ENCODE assay signal across 8 cellular contexts in the genomic region with DNA sequence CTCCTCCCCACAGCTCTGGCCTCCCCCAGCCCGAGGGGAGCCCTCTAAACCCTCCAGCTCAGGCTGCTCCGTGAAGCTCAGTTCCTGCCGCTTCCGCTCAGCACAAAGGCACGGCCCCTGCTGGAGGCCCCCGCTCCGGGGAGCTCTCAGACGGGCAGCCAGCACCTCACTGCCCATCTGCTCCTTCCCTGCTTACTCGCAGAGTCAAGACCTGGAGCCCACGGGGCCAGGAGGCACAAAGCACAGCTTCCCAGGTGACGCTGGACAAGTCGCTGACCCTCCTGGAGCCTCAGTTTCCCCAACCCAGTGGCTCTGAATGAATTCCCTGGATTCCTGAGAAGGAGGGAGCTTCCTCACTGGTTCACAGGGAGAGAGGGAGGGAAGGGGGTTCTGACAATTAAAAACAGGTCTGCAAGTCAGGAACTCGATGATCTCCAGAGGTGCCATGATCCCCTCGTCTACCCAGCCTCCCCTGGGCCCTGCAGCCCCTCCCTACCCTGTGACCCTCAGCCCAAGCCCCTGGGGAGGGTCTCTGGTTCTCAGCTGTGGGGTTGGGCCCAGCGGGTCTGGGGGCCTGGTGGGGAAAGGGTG. TPM values are rescaled to one million over a fixed set of nuclear protein-coding genes. Genes with fewer than 3 reads are reported as not detected.
A peak's percentile ranks its signal among the peaks of the same experiment; 100 is the strongest.
DNase-seq lines count a peak whose midpoint lies in the region; ATAC-seq and TF ChIP-seq lines count a peak whose summit lies in the region.

No MANE protein-coding gene starts in this region.

- no peak overlapping the region for H3K4me3 ChIP-seq in gastrocnemius medialis

- DNase-seq in D341Med (ENCODE audit: low spot score), result peak; percentile 65
- peak; percentile 46 for DNase-seq in KBM-7
- peak; percentile 29 for DNase-seq in activated naive CD4-positive, alpha-beta T cell treated with anti-CD3 and anti-CD28 coated beads, Interleukin-2, amount 50 U/mL, for 16 hours
- peak; percentile 28 for DNase-seq in iPS DF 4.7 (ENCODE audit: extremely low read depth, low spot score)
- peak; percentile 15 for DNase-seq in stimulated activated naive CD4-positive, alpha-beta T cell treated with Interleukin-2 at 50 U/mL for 16 hours (lab: John Stamatoyannopoulos, UW)
- DNase-seq in gastrocnemius medialis, result no peak
- DNase-seq in GOT3 (lab: John Stamatoyannopoulos, UW), result no peak

- no peak for TF ChIP-seq CTCF in gastrocnemius medialis (IDR thresholded peaks at IDR 0.05 in 4 of 5, conservative IDR thresholded peaks at IDR 0.05 in 1 of 5)

- H3K27ac ChIP-seq in gastrocnemius medialis, result no peak overlapping the region

- H3K9me3 ChIP-seq in gastrocnemius medialis, result no peaks in the 10 kb centered on the region

- peaks cover 8 to 13% of the 10 kb centered on the region in 2 donors for H3K4me1 ChIP-seq in gastrocnemius medialis

- H3K36me3 ChIP-seq in gastrocnemius medialis, result no peaks in the 10 kb centered on the region

- TF ChIP-seq POLR2A in gastrocnemius medialis (IDR thresholded peaks at IDR 0.05), result no peak

- in situ Hi-C loops in KBM-7 (cut with MboI; ENCODE audit: low pct_unique_long_range_greater_than_20kb, low sequenced_read_pairs) (no loop called here), gastrocnemius medialis (cut with MboI; ENCODE audit: low sequenced_read_pairs in 4 of 4) (no loop called here)

- ATAC-seq in gastrocnemius medialis (no peak), HG02763 (IDR thresholded peaks at IDR 0.05; ENCODE audit: unreplicated experiment) (no peak)

- intact Hi-C loops in gastrocnemius medialis (cut with DNase I; ENCODE audit: low total_unique reads), result no loop called here

- peaks cover 0 to 13% (median 12%) of the 10 kb centered on the region in 3 donors for H3K27me3 ChIP-seq in gastrocnemius medialis

RNA-seq across cellular contexts. Expression of gene VAV2, which starts 36.2 kb away (rescaled TPM):
- total RNA-seq in gastrocnemius medialis, result 1 to 10 TPM in 2 of 4 donors, under 1 TPM in 2; 0.51 to 1.2 (median 0.97) TPM

Comparison
In these comparisons a context has a peak if more than half of its experiments do, and no peak if none do; other contexts are left out.
1. DNase-seq: peak in D341Med (single experiment), KBM-7 (single experiment), activated naive CD4-positive, alpha-beta T cell treated with anti-CD3 and anti-CD28 coated beads, Interleukin-2, amount 50 U/mL, for 16 hours (single experiment), iPS DF 4.7 (single experiment) and stimulated activated naive CD4-positive, alpha-beta T cell treated with Interleukin-2 at 50 U/mL for 16 hours (single experiment); none in gastrocnemius medialis (0 of 2) and GOT3 (single experiment).